Comparison of ENCODE assay signal across 10 cellular contexts in the genomic region with DNA sequence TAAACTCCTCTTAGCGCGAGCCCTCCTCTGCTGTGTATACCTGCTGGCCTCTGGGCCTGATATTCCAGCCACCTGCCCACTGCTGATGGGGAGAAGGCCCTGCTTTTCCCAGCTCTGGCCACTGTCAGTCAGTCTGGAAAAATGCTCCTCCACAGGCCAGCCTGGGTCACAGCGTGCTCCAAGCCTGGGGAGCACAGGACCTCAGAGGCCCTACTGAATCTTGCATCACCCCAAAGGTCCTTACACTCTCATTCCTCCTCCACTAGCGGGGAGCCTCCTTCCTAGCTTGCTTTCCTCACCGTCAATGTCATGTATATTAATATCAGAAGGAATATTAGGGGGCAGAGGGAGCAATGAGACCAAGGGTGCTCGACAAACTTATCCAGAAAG.
DNase-seq lines count a peak whose midpoint lies in the region; ATAC-seq and TF ChIP-seq lines count a peak whose summit lies in the region.
"Had no signal": no experiment of that assay in that cellular context is flagged by ENCODE, and none has a peak within 500 bp of the region (broad histone marks: within the 10 kb centered on the region; RNA-seq: fewer than 3 reads in every experiment).

No MANE protein-coding gene starts in this region.

- H3K27ac ChIP-seq in ACC112 (ENCODE audit: low read depth, low read length) = peak overlapping the region; percentile 88
- H3K27ac ChIP-seq in Peyer's patch = peak overlapping the region; percentile 38 to 61 (median 52)

- H3K4me3 ChIP-seq in ACC112 (ENCODE audit: low read depth, low read length) = no peak overlapping the region
- H3K4me3 ChIP-seq in Peyer's patch = no peak overlapping the region
- H3K4me3 ChIP-seq in endocrine pancreas (ENCODE audit: control insufficient read depth, insufficient read depth, low read length) = no peak overlapping the region

- ATAC-seq in GM18511 (IDR thresholded peaks at IDR 0.05; ENCODE audit: unreplicated experiment) (no peak), HG03139 (IDR thresholded peaks at IDR 0.05; ENCODE audit: unreplicated experiment) (no peak)

- H3K36me3 ChIP-seq in ACC112 (ENCODE audit: insufficient read depth, low read length) = no peaks in the 10 kb centered on the region
- H3K36me3 ChIP-seq in Peyer's patch = no peaks in the 10 kb centered on the region
- no peaks in the 10 kb centered on the region for H3K36me3 ChIP-seq in endocrine pancreas (ENCODE audit: control insufficient read depth, insufficient read depth, low read length)

- no peak for DNase-seq in Peyer's patch
- no peak for DNase-seq in osteocyte (ENCODE audit: extremely low spot score, unreplicated experiment)
- no peak for DNase-seq in iPS-NIHi11 (ENCODE audit: low spot score)
- DNase-seq in posterior cingulate gyrus = no peak
- DNase-seq: cortex of kidney had no signal

- no peaks in the 10 kb centered on the region for H3K27me3 Mint-ChIP-seq in osteocyte (ENCODE audit: unreplicated experiment)

- peaks cover 50% of the 10 kb centered on the region for H3K79me2 ChIP-seq in ACC112 (ENCODE audit: control insufficient read depth, insufficient read depth, low read length, unreplicated experiment)

- no peaks in the 10 kb centered on the region for H3K9me3 Mint-ChIP-seq in osteocyte (ENCODE audit: unreplicated experiment)
- H3K9me3 Mint-ChIP-seq: natural killer cell treated with Interleukin-12 subunit alpha and Interleukin-12 subunit beta and Interleukin-15 and Interleukin-18, amount 100 ng/mL, for 72 hours had no signal

- no peaks in the 10 kb centered on the region for H3K27me3 ChIP-seq in ACC112 (ENCODE audit: insufficient read depth, low read length)
- no peaks in the 10 kb centered on the region for H3K27me3 ChIP-seq in Peyer's patch
- H3K27me3 ChIP-seq in endocrine pancreas (ENCODE audit: control insufficient read depth, insufficient read depth, low read length) = no peaks in the 10 kb centered on the region

- peaks cover 56% of the 10 kb centered on the region for H3K4me1 Mint-ChIP-seq in osteocyte (ENCODE audit: unreplicated experiment)

- peak overlapping the region; percentile 2 for H3K9ac ChIP-seq in endocrine pancreas (ENCODE audit: control insufficient read depth, insufficient read depth, low read length)

- no peak for TF ChIP-seq CTCF in Peyer's patch (IDR thresholded peaks at IDR 0.05)
- no peak for TF ChIP-seq CTCF in osteocyte (IDR thresholded peaks at IDR 0.05)

- H3K9me3 ChIP-seq in Peyer's patch (no peaks in the 10 kb centered on the region), endocrine pancreas (ENCODE audit: control insufficient read depth, low read length) (no peaks in the 10 kb centered on the region)

- H3K36me3 Mint-ChIP-seq in osteocyte (ENCODE audit: unreplicated experiment) = no peaks in the 10 kb centered on the region
- H3K36me3 Mint-ChIP-seq: natural killer cell treated with Interleukin-12 subunit alpha and Interleukin-12 subunit beta and Interleukin-15 and Interleukin-18, amount 100 ng/mL, for 72 hours had no signal

- no peak overlapping the region for H3K4me3 Mint-ChIP-seq in osteocyte (ENCODE audit: unreplicated experiment)

- H3K27ac Mint-ChIP-seq in osteocyte (ENCODE audit: unreplicated experiment) = peak overlapping the region; percentile 84

- peaks cover 52% of the 10 kb centered on the region for H3K4me1 ChIP-seq in ACC112 (ENCODE audit: control insufficient read depth, insufficient read depth, low read length, unreplicated experiment)
- H3K4me1 ChIP-seq in Peyer's patch = peaks cover 0 to 17% (median 0%) of the 10 kb centered on the region in 4 donors
- H3K4me1 ChIP-seq in endocrine pancreas (ENCODE audit: control insufficient read depth, insufficient read depth, low read length) = peaks cover 4% of the 10 kb centered on the region

- TF ChIP-seq POLR2A in Peyer's patch (IDR thresholded peaks at IDR 0.05) = no peak

- H2AFZ ChIP-seq in ACC112 (ENCODE audit: low read length, unreplicated experiment) = no peak overlapping the region

- intact Hi-C loops in posterior cingulate gyrus (cut with DNase I) = loop anchor here (2.0 to 5.0 kb wide), 2 partner anchors 73 to 78 kb away; a partner anchor contains a TSS
